ENCODE assay signal across 23 cellular contexts in genomic region chr15:37125143-37125542, GRCh38. TPM values are rescaled to one million over a fixed set of nuclear protein-coding genes. Genes with fewer than 3 reads are reported as not detected.
DNase-seq lines count a peak whose midpoint lies in the region; ATAC-seq, FAIRE-seq and TF ChIP-seq lines count a peak whose summit lies in the region.
"Had no signal": no experiment of that assay in that cellular context is flagged by ENCODE, and none has a peak within 500 bp of the region (broad histone marks: within the 10 kb centered on the region; RNA-seq: fewer than 3 reads in every experiment).

No MANE protein-coding gene starts in this region.

- H3K4me3 ChIP-seq in BE2C (ENCODE audit: low read depth, low read length) (no peak overlapping the region), keratinocyte (ENCODE audit: control insufficient read depth in 2 of 3, extremely low read depth in 1 of 3, insufficient read depth in 2 of 3, low read depth in 1 of 3, low read length in 3 of 3) (no peak overlapping the region), lower leg skin (ENCODE audit: low read depth, poor library complexity, severe bottlenecking) (no peak overlapping the region), GM23338 (no peak overlapping the region)
- H3K4me3 ChIP-seq: BLaER1, lung had no signal

- H3K9me3 ChIP-seq in BE2C: no peaks in the 10 kb centered on the region
- no peaks in the 10 kb centered on the region for H3K9me3 ChIP-seq in keratinocyte (ENCODE audit: control insufficient read depth, low read depth, low read length)
- H3K9me3 ChIP-seq: BLaER1 had no signal

- H3K4me1 Mint-ChIP-seq in brain (peaks cover 23% of the 10 kb centered on the region), GM23338 (peaks cover 26% of the 10 kb centered on the region)
- H3K4me1 Mint-ChIP-seq in activated T-cell treated with anti-CD3 and anti-CD28 coated beads, Interleukin-2, amount 50 U/mL, for 4 hours (ENCODE audit: low read depth): no peaks in the 10 kb centered on the region
- H3K4me1 Mint-ChIP-seq: activated T-helper 17 cell treated with anti-CD3 and anti-CD28 coated beads, Interleukin-2, amount 50 U/mL, for 72 hours; naive B cell had no signal

- DNase-seq in BE2C: peak; percentile 31
- peak; percentile 37 for DNase-seq in LHCN-M2 (ENCODE audit: low read depth)
- no peak for DNase-seq in keratinocyte (ENCODE audit: low read depth, low spot score)
- DNase-seq in lower leg skin (ENCODE audit: low spot score in 2 of 2): no peak
- DNase-seq in activated T-cell treated with anti-CD3 and anti-CD28 coated beads, Interleukin-2, amount 50 U/mL, for 4 hours: no peak
- no peak for DNase-seq in GM23338 (ENCODE audit: low spot score)
- DNase-seq: activated CD4-positive, alpha-beta T cell treated with anti-CD3 and anti-CD28 coated beads for 4 hours; cortex of kidney; foreskin keratinocyte; GDM1; MV-4-11; naive B cell; NCI-H1694; RPMI8226; stimulated activated CD4-positive, alpha-beta T cell treated with anti-CD3 and anti-CD28 coated beads, Interleukin-12 subunit alpha, Interleukin-12 subunit beta, amount 100 ng/mL, for 4 hours; stimulated activated CD8-positive, alpha-beta memory T cell treated with anti-CD3 and anti-CD28 coated beads, Interleukin-4, amount 100 ng/mL, for 48 hours had no signal

- no peak for TF ChIP-seq POLR2A in lower leg skin (IDR thresholded peaks at IDR 0.05)

- no peak for ATAC-seq in GM19351 (IDR thresholded peaks at IDR 0.05; ENCODE audit: unreplicated experiment)
- ATAC-seq in activated T-cell treated with anti-CD3 and anti-CD28 coated beads, Interleukin-2, amount 50 U/mL, for 4 hours: no peak
- no peak for ATAC-seq in GM23338
- ATAC-seq: activated T-helper 17 cell treated with anti-CD3 and anti-CD28 coated beads, Interleukin-2, amount 50 U/mL, for 72 hours; foreskin keratinocyte had no signal

- H2AFZ ChIP-seq in keratinocyte (ENCODE audit: control insufficient read depth, low read length): no peak overlapping the region
- no peak overlapping the region for H2AFZ ChIP-seq in GM23338

- H3K36me3 Mint-ChIP-seq in brain (peaks cover 6% of the 10 kb centered on the region), GM23338 (ENCODE audit: low read depth) (no peaks in the 10 kb centered on the region)
- no peaks in the 10 kb centered on the region for H3K36me3 Mint-ChIP-seq in activated T-cell treated with anti-CD3 and anti-CD28 coated beads, Interleukin-2, amount 50 U/mL, for 4 hours (ENCODE audit: insufficient read depth)
- H3K36me3 Mint-ChIP-seq: activated naive CD8-positive, alpha-beta T cell; naive B cell had no signal

- H3K9ac ChIP-seq in keratinocyte (ENCODE audit: control insufficient read depth, extremely low read depth, insufficient read depth, low read length): no peak overlapping the region
- H3K9ac ChIP-seq: BLaER1 had no signal

- H3K27ac ChIP-seq in keratinocyte (ENCODE audit: control insufficient read depth, insufficient read depth, low read length): no peak overlapping the region
- H3K27ac ChIP-seq in GM23338 (ENCODE audit: low read depth): no peak overlapping the region
- H3K27ac ChIP-seq: BLaER1, foreskin keratinocyte had no signal

- no peaks in the 10 kb centered on the region for H3K9me2 ChIP-seq in GM23338 (ENCODE audit: insufficient read depth)

- peaks cover 25% of the 10 kb centered on the region for H3K4me1 ChIP-seq in BE2C
- H3K4me1 ChIP-seq in keratinocyte (ENCODE audit: control insufficient read depth, extremely low read depth, insufficient read depth, low read length): no peaks in the 10 kb centered on the region
- peaks cover 21% of the 10 kb centered on the region; the same call in 1 of the 2 replicates for H3K4me1 ChIP-seq in GM23338 (ENCODE audit: insufficient read depth)
- H3K4me1 ChIP-seq: BLaER1, foreskin keratinocyte had no signal

- H4K20me1 ChIP-seq in keratinocyte (ENCODE audit: control insufficient read depth, extremely low read depth, insufficient read depth, low read length): no peaks in the 10 kb centered on the region
- H4K20me1 ChIP-seq in GM23338 (replicated peaks; ENCODE audit: insufficient read depth): no peaks in the 10 kb centered on the region
- H4K20me1 ChIP-seq: BLaER1 had no signal

- peak; percentile 13 for FAIRE-seq in keratinocyte (lab: Jason Lieb, UNC)
- FAIRE-seq: islet of Langerhans had no signal

- H3F3A ChIP-seq in GM23338 (replicated peaks; ENCODE audit: low read depth): no peaks in the 10 kb centered on the region

- intact Hi-C loops in lower leg skin (cut with DNase I; ENCODE audit: low total_unique reads): no loop called here

- no peaks in the 10 kb centered on the region for H3K9me1 ChIP-seq in keratinocyte (ENCODE audit: control insufficient read depth, extremely low read depth, insufficient read depth, low read length)

- H3K4me3 Mint-ChIP-seq in brain (peak overlapping the region in 1 of 5 experiments; percentile 58), GM23338 (no peak overlapping the region)
- H3K4me3 Mint-ChIP-seq in activated T-cell treated with anti-CD3 and anti-CD28 coated beads, Interleukin-2, amount 50 U/mL, for 4 hours: no peak overlapping the region
- H3K4me3 Mint-ChIP-seq: activated naive CD8-positive, alpha-beta T cell; activated T-helper 17 cell treated with anti-CD3 and anti-CD28 coated beads, Interleukin-2, amount 50 U/mL, for 72 hours; naive B cell had no signal

- dilution Hi-C loops in keratinocyte (cut with MboI; ENCODE audit: extremely low pct_ligation_motif_present, low sequenced_read_pairs): no loop called here

- H3K27me3 Mint-ChIP-seq in brain: no peaks in the 10 kb centered on the region
- peaks cover 8% of the 10 kb centered on the region for H3K27me3 Mint-ChIP-seq in activated T-cell treated with anti-CD3 and anti-CD28 coated beads, Interleukin-2, amount 50 U/mL, for 4 hours (ENCODE audit: low read depth)
- H3K27me3 Mint-ChIP-seq in GM23338 (ENCODE audit: insufficient read depth, low read depth, poor library complexity): no peaks in the 10 kb centered on the region

- H3K79me2 ChIP-seq in keratinocyte (ENCODE audit: control insufficient read depth, insufficient read depth, low read length): no peaks in the 10 kb centered on the region
- H3K79me2 ChIP-seq in GM23338 (replicated peaks; ENCODE audit: insufficient read depth): no peaks in the 10 kb centered on the region

- H3K27me3 ChIP-seq in BE2C: no peaks in the 10 kb centered on the region
- no peaks in the 10 kb centered on the region for H3K27me3 ChIP-seq in keratinocyte (ENCODE audit: control insufficient read depth, extremely low read depth, insufficient read depth, low read length)
- H3K27me3 ChIP-seq in GM23338 (ENCODE audit: insufficient read depth): no peaks in the 10 kb centered on the region
- H3K27me3 ChIP-seq: BLaER1, foreskin keratinocyte had no signal

- WGBS in lower leg skin, 2 donors: 69 to 73% methylated on average over 4 of the region's 4 CpGs

- no peaks in the 10 kb centered on the region for H3K36me3 ChIP-seq in BE2C
- H3K36me3 ChIP-seq in keratinocyte (ENCODE audit: control insufficient read depth in 2 of 2, extremely low read depth in 1 of 2, insufficient read depth in 2 of 2, low read length in 2 of 2): no peaks in the 10 kb centered on the region
- no peaks in the 10 kb centered on the region for H3K36me3 ChIP-seq in GM23338 (ENCODE audit: insufficient read depth)
- H3K36me3 ChIP-seq: BLaER1 had no signal

- H3K4me2 ChIP-seq in keratinocyte (ENCODE audit: control insufficient read depth, extremely low read depth, insufficient read depth, low read depth, low read length): no peak overlapping the region
- no peak overlapping the region for H3K4me2 ChIP-seq in GM23338
- H3K4me2 ChIP-seq: BLaER1 had no signal

- H3K9me3 Mint-ChIP-seq in brain (peaks cover 0 to 3% (median 0%) of the 10 kb centered on the region in 5 experiments), GM23338 (no peaks in the 10 kb centered on the region; the same call in 2 of the 3 replicates)
- no peaks in the 10 kb centered on the region for H3K9me3 Mint-ChIP-seq in activated T-cell treated with anti-CD3 and anti-CD28 coated beads, Interleukin-2, amount 50 U/mL, for 4 hours
- H3K9me3 Mint-ChIP-seq: activated T-helper 17 cell treated with anti-CD3 and anti-CD28 coated beads, Interleukin-2, amount 50 U/mL, for 72 hours; naive B cell had no signal

- TF ChIP-seq CTCF in BE2C (IDR thresholded peaks at IDR 0.05; ENCODE audit: low read depth, low read length) (no peak), brain (conservative IDR thresholded peaks at IDR 0.05) (no peak), keratinocyte (optimal IDR thresholded peaks at IDR 0.05 in 1 of 3, IDR thresholded peaks at IDR 0.05 in 1 of 3, conservative IDR thresholded peaks at IDR 0.05 in 1 of 3; ENCODE audit: extremely low read depth in 1 of 3, insufficient read depth in 2 of 3, low read length in 3 of 3) (no peak), lower leg skin (IDR thresholded peaks at IDR 0.05) (no peak), GM23338 (conservative IDR thresholded peaks at IDR 0.05; ENCODE audit: low read depth in 2 of 2) (no peak)

- H3K27ac Mint-ChIP-seq in brain (peak overlapping the region in 3 of 5 experiments; percentile 22 to 46 (median 36)), GM23338 (no peak overlapping the region)
- H3K27ac Mint-ChIP-seq: activated naive CD8-positive, alpha-beta T cell; activated T-helper 17 cell treated with anti-CD3 and anti-CD28 coated beads, Interleukin-2, amount 50 U/mL, for 72 hours; naive B cell had no signal

TF ChIP-seq in GM23338, 12 proteins besides CTCF, POLR2A, EP300 and RAD21 (continues in another document):
- TF ChIP-seq ZNF331 (CRISPR knock-in tag; IDR thresholded peaks at IDR 0.05; ENCODE audit: low read depth) (no peak), JUNB (IDR thresholded peaks at IDR 0.05; ENCODE audit: unreplicated experiment) (no peak), POLR2AphosphoS5 (IDR thresholded peaks at IDR 0.05; ENCODE audit: low read depth) (no peak)

RNA-seq across cellular contexts. Expression of gene MEIS2, which starts 24.8 kb away (rescaled TPM):
- 57.9 TPM for polyA plus RNA-seq in BE2C (2012; ENCODE audit: insufficient read depth, insufficient read length, low read depth)
- total RNA-seq in LHCN-M2 (2014; rRNA removed): 13.4 and 13.8 TPM in 2 replicates
- 6.5 TPM for polyA plus RNA-seq in LHCN-M2 (2012)
- polyA plus RNA-seq in brain (ENCODE audit: insufficient read depth, low read depth, low replicate concordance): 7.0 TPM
- 8.3 to 11.4 TPM (median 11.3 TPM) in 3 replicates for polyA plus RNA-seq in keratinocyte
- 6.3 TPM for polyA plus RNA-seq in keratinocyte (2011; ENCODE audit: low read depth)
- polyA plus RNA-seq in keratinocyte (2011; cell fraction: cytosol; rRNA removed): 8.9 and 10.4 TPM in 2 replicates
- polyA plus RNA-seq in keratinocyte (2011; cell fraction: nucleus; rRNA removed): 21.1 and 29.0 TPM in 2 replicates
- 4.4 and 10.9 TPM in 2 replicates for polyA plus RNA-seq in keratinocyte (2012; ENCODE audit: low replicate concordance)
- polyA minus RNA-seq in keratinocyte: 11.2 to 31.2 TPM (median 25.9 TPM) in 3 replicates
- polyA minus RNA-seq in keratinocyte (2011; cell fraction: cytosol; rRNA and poly(A)+ RNA removed): 3.3 TPM
- 16.4 and 29.4 TPM in 2 replicates for polyA minus RNA-seq in keratinocyte (2011; cell fraction: nucleus; rRNA and poly(A)+ RNA removed)
- 10 to 100 TPM; 12.9 to 18.5 (median 15.8) TPM for total RNA-seq in lower leg skin
- total RNA-seq in activated T-cell treated with anti-CD3 and anti-CD28 coated beads, Interleukin-2, amount 50 U/mL, for 4 hours: under 1 TPM in 1 of 3 donors, not detected in 2; 0.20 TPM
- total RNA-seq in GM23338 (2014; rRNA removed; shearing (Covaris generic)): not detected in 2 replicates
- polyA plus RNA-seq in GM23338 (2016; fragmentation: Nextera tagmentation; extraction: Ambion mirVana): 0.16 and 0.27 TPM in 2 replicates
- total RNA-seq: activated T-helper 17 cell treated with anti-CD3 and anti-CD28 coated beads, Interleukin-2, amount 50 U/mL, for 72 hours had no signal

Comparison
In these comparisons a context has a peak if more than half of its experiments do, and no peak if none do; other contexts are left out.
1. DNase-seq: peak in BE2C (single experiment) and LHCN-M2 (single experiment); none in keratinocyte (single experiment), lower leg skin (0 of 2), activated T-cell treated with anti-CD3 and anti-CD28 coated beads, Interleukin-2, amount 50 U/mL, for 4 hours (single experiment) and GM23338 (single experiment).
2. RNA of gene MEIS2, which starts 24.8 kb away (total RNA-seq): 12.9 to 18.5 TPM in lower leg skin and 13.4 to 13.8 TPM in LHCN-M2; 0.20 TPM in activated T-cell treated with anti-CD3 and anti-CD28 coated beads, Interleukin-2, amount 50 U/mL, for 4 hours and not detected in GM23338; every median in the first group is over 10 times any median in the second.